ENCODE assay signal across 8 cellular contexts in genomic region chr1:155051777-155052398, GRCh38. TPM values are rescaled to one million over a fixed set of nuclear protein-coding genes. Genes with fewer than 3 reads are reported as not detected.
DNase-seq lines count a peak whose midpoint lies in the region; ATAC-seq and TF ChIP-seq lines count a peak whose summit lies in the region.

No MANE protein-coding gene starts in this region.

- peaks cover 15% of the 10 kb centered on the region for H4K20me1 ChIP-seq in DND-41 (ENCODE audit: insufficient read depth, low read length)

- H3K36me3 ChIP-seq in DND-41 (ENCODE audit: insufficient read depth, low read length), result no peaks in the 10 kb centered on the region

- peak overlapping the region; percentile 42; the same call in 1 of the 2 replicates for H3K9ac ChIP-seq in DND-41 (ENCODE audit: low read depth, low read length)

- no peaks in the 10 kb centered on the region for H3K79me2 ChIP-seq in DND-41 (ENCODE audit: insufficient read depth, low read length)

- peak overlapping the region; percentile 87 for H3K4me3 Mint-ChIP-seq in activated naive CD4-positive, alpha-beta T cell treated with anti-CD3 and anti-CD28 coated beads, Interleukin-2, amount 50 U/mL, for 24 hours
- peak overlapping the region; percentile 72 for H3K4me3 Mint-ChIP-seq in glutamatergic neuron (ENCODE audit: unreplicated experiment)

- no peaks in the 10 kb centered on the region for H3K9me3 ChIP-seq in DND-41 (ENCODE audit: insufficient read depth, low read length, severe bottlenecking)

- no peak for TF ChIP-seq CTCF in DND-41 (IDR thresholded peaks at IDR 0.05; ENCODE audit: borderline replicate concordance, extremely low read depth, low read length, poor library complexity, severe bottlenecking)
- no peak for TF ChIP-seq CTCF in RWPE1 (conservative IDR thresholded peaks at IDR 0.05; ENCODE audit: low read depth)
- no peak for TF ChIP-seq CTCF in glutamatergic neuron (IDR thresholded peaks at IDR 0.05; ENCODE audit: partially characterized antibody, unreplicated experiment)
- TF ChIP-seq CTCF in omental fat pad (IDR thresholded peaks at IDR 0.05), result no peak

- peaks cover 15% of the 10 kb centered on the region for H3K4me1 ChIP-seq in DND-41 (ENCODE audit: insufficient read depth, low read length)

- CTCF ChIA-PET in RWPE1 (lab: Yijun Ruan, JAX), result interaction anchor here (0.6 to 3.0 kb wide), 9 partner anchors 9 to 478 kb away, joined by 3 to 27 read pairs (median 3); partner anchors contain the start of gene EFNA3

- no peaks in the 10 kb centered on the region for H3K9me3 Mint-ChIP-seq in activated naive CD4-positive, alpha-beta T cell treated with anti-CD3 and anti-CD28 coated beads, Interleukin-2, amount 50 U/mL, for 24 hours
- H3K9me3 Mint-ChIP-seq in glutamatergic neuron (ENCODE audit: unreplicated experiment), result no peaks in the 10 kb centered on the region

- ATAC-seq in DND-41 (ENCODE audit: insufficient read depth, low read depth), result no peak
- ATAC-seq in HG03045 (IDR thresholded peaks at IDR 0.05; ENCODE audit: unreplicated experiment), result peak; percentile 10
- peak; percentile 36 for ATAC-seq in omental fat pad (ENCODE audit: low FRiP score)
- no peak for ATAC-seq in GM21367 (IDR thresholded peaks at IDR 0.05; ENCODE audit: unreplicated experiment)
- ATAC-seq in GM19455 (IDR thresholded peaks at IDR 0.05; ENCODE audit: unreplicated experiment), result no peak

- no peak overlapping the region for H3K27ac Mint-ChIP-seq in activated naive CD4-positive, alpha-beta T cell treated with anti-CD3 and anti-CD28 coated beads, Interleukin-2, amount 50 U/mL, for 24 hours
- H3K27ac Mint-ChIP-seq in glutamatergic neuron (ENCODE audit: unreplicated experiment), result no peak overlapping the region

- DNase-seq in DND-41 (no peak), RWPE1 (ENCODE audit: low spot score) (peak; percentile 69), glutamatergic neuron (no peak), omental fat pad (ENCODE audit: low spot score) (no peak)

- H3K36me3 Mint-ChIP-seq in activated naive CD4-positive, alpha-beta T cell treated with anti-CD3 and anti-CD28 coated beads, Interleukin-2, amount 50 U/mL, for 24 hours, result no peaks in the 10 kb centered on the region
- no peaks in the 10 kb centered on the region for H3K36me3 Mint-ChIP-seq in glutamatergic neuron (ENCODE audit: unreplicated experiment)

- peak overlapping the region in 1 of 2 experiments; percentile 52; a peak in 2 of 4 replicates for H3K4me3 ChIP-seq in DND-41 (ENCODE audit: low read depth in 1 of 2, low read length in 2 of 2)

- peaks cover 24% of the 10 kb centered on the region for H3K4me1 Mint-ChIP-seq in activated naive CD4-positive, alpha-beta T cell treated with anti-CD3 and anti-CD28 coated beads, Interleukin-2, amount 50 U/mL, for 24 hours
- H3K4me1 Mint-ChIP-seq in glutamatergic neuron (ENCODE audit: low read depth, unreplicated experiment), result peaks cover 12% of the 10 kb centered on the region

- H3K27me3 Mint-ChIP-seq in activated naive CD4-positive, alpha-beta T cell treated with anti-CD3 and anti-CD28 coated beads, Interleukin-2, amount 50 U/mL, for 24 hours, result no peaks in the 10 kb centered on the region
- H3K27me3 Mint-ChIP-seq in glutamatergic neuron (ENCODE audit: unreplicated experiment), result peaks cover 6% of the 10 kb centered on the region

- peaks cover 31% of the 10 kb centered on the region for H3K27me3 ChIP-seq in DND-41 (ENCODE audit: insufficient read depth, low read length, poor library complexity)

- H3K4me2 ChIP-seq in DND-41 (ENCODE audit: insufficient read depth, low read length), result peak overlapping the region; percentile 73

- POLR2A ChIA-PET in RWPE1 (lab: Yijun Ruan, JAX; ENCODE audit: low non-redundant PET), result interaction anchor here (0.6 to 0.8 kb wide), 2 partner anchors 9 to 31 kb away, joined by 4 to 12 read pairs; no protein-coding TSS in a partner anchor

- H2AFZ ChIP-seq in DND-41 (ENCODE audit: low read depth, low read length), result 0 out of 2 replicates have a peak overlapping the region, but pooled peaks have one; percentile 13

- H3K27ac ChIP-seq in DND-41 (ENCODE audit: low read length), result no peak overlapping the region
- H3K27ac ChIP-seq in RWPE1, result peak overlapping the region; percentile 98

RNA-seq across cellular contexts. Expression of gene ADAM15, which starts 0.8 kb away (rescaled TPM):
- total RNA-seq in glutamatergic neuron (ENCODE audit: unreplicated experiment) (7.6 TPM), omental fat pad (100 to 1,000 TPM; 116 to 262 (median 157) TPM)

RNA-seq across cellular contexts. Expression of gene EFNA4, which starts 11.7 kb away (rescaled TPM):
- 2.9 TPM for total RNA-seq in glutamatergic neuron (ENCODE audit: unreplicated experiment)
- total RNA-seq in omental fat pad, result 1 to 10 TPM; 1.7 to 5.0 (median 4.4) TPM

RNA-seq across cellular contexts. Expression of gene DCST1, which starts 18.3 kb away (rescaled TPM):
- total RNA-seq in glutamatergic neuron (ENCODE audit: unreplicated experiment) (not detected), omental fat pad (not detected)

RNA-seq across cellular contexts. Expression of gene DCST2, which starts 18.3 kb away (rescaled TPM):
- total RNA-seq in glutamatergic neuron (ENCODE audit: unreplicated experiment), result 0.64 TPM
- total RNA-seq in omental fat pad, result under 1 TPM in 3 of 4 donors, not detected in 1; 0.36 to 0.79 (median 0.38) TPM

RNA-seq across cellular contexts. Expression of gene EFNA3, which starts 26.7 kb away (rescaled TPM):
- total RNA-seq in glutamatergic neuron (ENCODE audit: unreplicated experiment) (14.6 TPM), omental fat pad (1 to 10 TPM in 2 of 4 donors, under 1 TPM in 1, not detected in 1; 0.84 to 1.8 (median 1.6) TPM)

Comparison
In these comparisons a context has a peak if more than half of its experiments do, and no peak if none do; other contexts are left out.
1. ATAC-seq: peak in HG03045 (single experiment) and omental fat pad (single experiment); none in DND-41 (single experiment), GM21367 (single experiment) and GM19455 (single experiment).
2. RNA of gene ADAM15, which starts 0.8 kb away (total RNA-seq): 116 to 262 TPM in omental fat pad; 7.6 TPM in glutamatergic neuron (single experiment); every median in the first group is over 10 times any median in the second.